ENCODE assay signal across 7 cellular contexts in the genomic region with DNA sequence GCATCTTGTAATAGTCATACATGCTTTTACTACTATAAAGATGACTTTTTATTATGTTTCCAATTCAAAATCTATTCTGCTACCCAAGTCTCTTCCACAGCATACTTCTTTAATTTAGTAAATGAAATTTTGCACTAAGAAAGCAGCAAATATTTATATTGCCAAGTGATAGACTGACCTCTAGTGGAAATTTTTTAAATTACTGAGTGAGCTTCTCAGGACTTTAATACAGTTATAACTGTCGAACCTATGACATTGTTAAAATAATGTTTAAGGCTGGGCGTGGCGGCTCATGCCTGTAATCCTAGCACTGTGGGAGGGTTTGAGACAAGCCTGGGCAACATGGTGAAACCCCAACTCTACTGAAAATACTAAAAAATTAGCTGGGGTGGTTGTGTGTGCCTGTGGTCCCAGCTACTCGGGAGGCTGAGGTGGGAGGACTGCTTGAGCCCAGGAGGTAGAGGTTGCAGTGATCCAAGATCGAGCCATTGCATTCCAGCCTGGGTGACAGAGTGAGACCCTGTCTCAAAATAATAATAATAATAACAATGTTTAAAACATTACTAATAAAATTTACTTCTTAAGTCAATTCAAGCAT. TPM values are rescaled to one million over a fixed set of nuclear protein-coding genes. Genes with fewer than 3 reads are reported as not detected.
DNase-seq lines count a peak whose midpoint lies in the region; ATAC-seq, FAIRE-seq and TF ChIP-seq lines count a peak whose summit lies in the region.

No MANE protein-coding gene starts in this region.

- H2AK5ac ChIP-seq in mesendoderm (ENCODE audit: low read length) = no peak overlapping the region

- H2BK15ac ChIP-seq in mesendoderm (replicated peaks; ENCODE audit: low read depth) = no peak overlapping the region

- no peak overlapping the region for H3K23ac ChIP-seq in mesendoderm (ENCODE audit: low read length)

- ATAC-seq in HG03135 (IDR thresholded peaks at IDR 0.05; ENCODE audit: unreplicated experiment) = peak; percentile 69
- no peak for ATAC-seq in HG03108 (IDR thresholded peaks at IDR 0.05; ENCODE audit: unreplicated experiment)

- H3K4me1 ChIP-seq in colonic mucosa (no peaks in the 10 kb centered on the region), mesendoderm (ENCODE audit: control insufficient read depth, low read depth, low read length) (no peaks in the 10 kb centered on the region)

- H3K27ac ChIP-seq in colonic mucosa (no peak overlapping the region), mesendoderm (ENCODE audit: low read depth, low read length) (no peak overlapping the region)

- no peak overlapping the region for H3K18ac ChIP-seq in mesendoderm (ENCODE audit: low read length)

- no peak overlapping the region for H3K9ac ChIP-seq in colonic mucosa (ENCODE audit: low read depth in 2 of 2, low read length in 2 of 2)
- H3K9ac ChIP-seq in mesendoderm (ENCODE audit: low read length) = no peak overlapping the region

- no peaks in the 10 kb centered on the region for H3K27me3 ChIP-seq in colonic mucosa
- H3K27me3 ChIP-seq in mesendoderm (ENCODE audit: insufficient read depth, low read length, poor library complexity) = no peaks in the 10 kb centered on the region

- H3K4me2 ChIP-seq in mesendoderm (ENCODE audit: low read length) = no peak overlapping the region

- H2BK120ac ChIP-seq in mesendoderm (ENCODE audit: low read depth, low read length) = no peak overlapping the region

- H4K5ac ChIP-seq in mesendoderm (ENCODE audit: low read length) = no peak overlapping the region

- WGBS in mesendoderm (ENCODE audit: extremely low coverage, insufficient coverage, low lambda C conversion rate) = no CpG with 5 or more reads among the region's 5 CpGs

- no peak overlapping the region for H3K4ac ChIP-seq in mesendoderm (ENCODE audit: low read depth, low read length)

- no peaks in the 10 kb centered on the region for H3K9me3 ChIP-seq in colonic mucosa

- FAIRE-seq in G401.6 (lab: Jason Lieb, UNC) = peak; percentile 93

- intact Hi-C loops in colonic mucosa (cut with DNase I) = no loop called here

- peak; percentile 73 for TF ChIP-seq CTCF in colonic mucosa (IDR thresholded peaks at IDR 0.05)

- DNase-seq in NCI-H82 (lab: John Stamatoyannopoulos, UW) (peak; percentile 74), colonic mucosa (no peak), mesendoderm (peak; percentile 48), T-helper 9 cell (no peak)

- H4K8ac ChIP-seq in mesendoderm (ENCODE audit: low read depth, low read length) = no peak overlapping the region

- H3K36me3 ChIP-seq in colonic mucosa (no peaks in the 10 kb centered on the region), mesendoderm (ENCODE audit: control insufficient read depth, insufficient read depth, low read length) (no peaks in the 10 kb centered on the region)

- H3K79me1 ChIP-seq in mesendoderm (ENCODE audit: low read length) = no peaks in the 10 kb centered on the region

- no peak overlapping the region for H3K56ac ChIP-seq in mesendoderm (ENCODE audit: low read length)

- H3K79me2 ChIP-seq in mesendoderm (ENCODE audit: control insufficient read depth, insufficient read depth, low read length) = no peaks in the 10 kb centered on the region

- H3K4me3 ChIP-seq in colonic mucosa (no peak overlapping the region), mesendoderm (ENCODE audit: low read length) (no peak overlapping the region)

- H2BK5ac ChIP-seq in mesendoderm (ENCODE audit: low read length) = no peak overlapping the region

RNA-seq across cellular contexts. Expression of a gene that starts 27.3 kb away (rescaled TPM):
- 1 to 10 TPM; 3.7 to 4.1 TPM for total RNA-seq in colonic mucosa
- polyA plus RNA-seq in mesendoderm (2013, experiment 1 of 2) = 17.0 TPM
- polyA plus RNA-seq in mesendoderm (2013, experiment 2 of 2) = 17.3 TPM

Comparison
In these comparisons a context has a peak if more than half of its experiments do, and no peak if none do; other contexts are left out.
1. DNase-seq: peak in NCI-H82 (single experiment) and mesendoderm (single experiment); none in colonic mucosa (single experiment) and T-helper 9 cell (single experiment).